ENCODE assay signal across 8 cellular contexts in genomic region chr19:10118960-10119359, GRCh38. TPM values are rescaled to one million over a fixed set of nuclear protein-coding genes. Genes with fewer than 3 reads are reported as not detected.
DNase-seq lines count a peak whose midpoint lies in the region; ATAC-seq and TF ChIP-seq lines count a peak whose summit lies in the region.

No MANE protein-coding gene starts in this region.

- DNase-seq in heart left ventricle (no peak), Right ventricle myocardium superior (no peak), adrenal gland (peak in 4 of 7 donors; percentile 35 to 72 (median 50)), lower lobe of right lung (no peak), NCI-H748 treated with DMSO at 0.1 percent for 48 hours (lab: John Stamatoyannopoulos, UW) (no peak)

- H3K4me1 ChIP-seq in heart left ventricle (peaks cover 0 to 25% (median 11%) of the 10 kb centered on the region in 12 donors), adrenal gland (replicated peaks in 1 of 2) (peaks cover 7 to 15% of the 10 kb centered on the region in 2 donors), lower lobe of right lung (peaks cover 21% of the 10 kb centered on the region), urinary bladder (ENCODE audit: insufficient read depth) (no peaks in the 10 kb centered on the region)

- TF ChIP-seq CTCF in heart left ventricle (IDR thresholded peaks at IDR 0.05) (no peak), adrenal gland (IDR thresholded peaks at IDR 0.05) (no peak), lower lobe of right lung (IDR thresholded peaks at IDR 0.05) (no peak)

- ATAC-seq in heart left ventricle, result no peak
- no peak for ATAC-seq in Right ventricle myocardium superior (ENCODE audit: poor library complexity)
- ATAC-seq in lower lobe of right lung, result no peak
- no peak for ATAC-seq in GM18511 (IDR thresholded peaks at IDR 0.05; ENCODE audit: unreplicated experiment)
- no peak for ATAC-seq in HG03354 (IDR thresholded peaks at IDR 0.05; ENCODE audit: poor library complexity, severe bottlenecking, unreplicated experiment)

- no peak for TF ChIP-seq POLR2A in heart left ventricle (IDR thresholded peaks at IDR 0.05)
- TF ChIP-seq POLR2A in adrenal gland (IDR thresholded peaks at IDR 0.05), result peak in 1 of 2 donors; percentile 34

- WGBS in heart left ventricle, 4 donors, result 33 to 50% (median 45%) methylated on average over 12 of the region's 12 CpGs
- 20 to 35% (median 30%) methylated on average over 8 to 12 of the region's 12 CpGs for WGBS in adrenal gland, 4 donors
- WGBS in urinary bladder, result 49% methylated on average over 12 of the region's 12 CpGs

- H3K27me3 ChIP-seq in heart left ventricle (no peaks in the 10 kb centered on the region), adrenal gland (no peaks in the 10 kb centered on the region), lower lobe of right lung (ENCODE audit: low read depth) (no peaks in the 10 kb centered on the region)

- H3K36me3 ChIP-seq in heart left ventricle, result peaks cover 0 to 52% (median 39%) of the 10 kb centered on the region in 9 donors
- peaks cover 0 to 46% of the 10 kb centered on the region in 2 donors for H3K36me3 ChIP-seq in adrenal gland (replicated peaks in 1 of 2)
- H3K36me3 ChIP-seq in lower lobe of right lung, result peaks cover 48% of the 10 kb centered on the region
- peaks cover 2% of the 10 kb centered on the region for H3K36me3 ChIP-seq in urinary bladder (ENCODE audit: insufficient read depth)

- H3K9me3 ChIP-seq in heart left ventricle (no peaks in the 10 kb centered on the region), adrenal gland (replicated peaks in 1 of 3) (no peaks in the 10 kb centered on the region), lower lobe of right lung (no peaks in the 10 kb centered on the region)

- H3K27ac ChIP-seq in heart left ventricle (peak overlapping the region in 8 of 12 donors; percentile 64 to 91 (median 82)), adrenal gland (peak overlapping the region in 4 of 5 donors; percentile 53 to 92 (median 66)), lower lobe of right lung (peak overlapping the region; percentile 75), urinary bladder (ENCODE audit: low read depth) (no peak overlapping the region)

- H3K4me3 ChIP-seq in heart left ventricle, result peak overlapping the region; percentile 64 to 98 (median 90)
- peak overlapping the region in 3 of 4 donors; percentile 83 to 88 (median 84) for H3K4me3 ChIP-seq in adrenal gland
- H3K4me3 ChIP-seq in lower lobe of right lung, result peak overlapping the region; percentile 98
- peak overlapping the region; percentile 89 for H3K4me3 ChIP-seq in urinary bladder (ENCODE audit: low read depth, low read length)

- intact Hi-C loops in heart left ventricle (cut with DNase I), result loop anchor here in 6 of 10 donors (1.0 to 10.0 kb wide), 5 partner anchors 13 to 266 kb away; partner anchors contain the start of genes MRPL4 (in 2 of the 6), OLFM2 (in 2 of the 6), PPAN (in 1 of the 6) and TYK2 (in 1 of the 6)
- intact Hi-C loops in Right ventricle myocardium superior (cut with DNase I), result no loop called here
- intact Hi-C loops in adrenal gland (cut with DNase I), result loop anchor here (10.0 kb wide), 2 partner anchors 126 to 184 kb away; partner anchors contain the start of gene OLFM2 (in 1 of the 2)
- intact Hi-C loops in lower lobe of right lung (cut with DNase I), result no loop called here

RNA-seq across cellular contexts. Expression of gene EIF3G, which starts 0.7 kb away (rescaled TPM):
- total RNA-seq in heart left ventricle (100 to 1,000 TPM; 148 to 302 (median 179) TPM), Right ventricle myocardium superior (153 TPM), adrenal gland (100 to 1,000 TPM; 177 to 341 (median 266) TPM), lower lobe of right lung (158 TPM), urinary bladder (132 TPM)
- polyA plus RNA-seq in heart left ventricle (100 to 1,000 TPM; 124 to 233 TPM), adrenal gland (100 to 1,000 TPM; 205 to 225 (median 206) TPM), urinary bladder (252 TPM)

RNA-seq across cellular contexts. Expression of gene P2RY11, which starts 7.5 kb away (rescaled TPM):
- 10 to 100 TPM in 1 of 9 donors, 1 to 10 TPM in 8; 3.1 to 11.7 (median 6.3) TPM for total RNA-seq in heart left ventricle
- polyA plus RNA-seq in heart left ventricle, result 1 to 10 TPM; 3.6 to 5.2 TPM
- 4.9 TPM for total RNA-seq in Right ventricle myocardium superior
- total RNA-seq in adrenal gland, result 10 to 100 TPM in 1 of 8 donors, 1 to 10 TPM in 7; 2.0 to 10.5 (median 6.5) TPM
- 10 to 100 TPM in 2 of 3 donors, under 1 TPM in 1; 0.77 to 21.5 (median 13.0) TPM for polyA plus RNA-seq in adrenal gland
- 15.6 TPM for total RNA-seq in lower lobe of right lung
- total RNA-seq in urinary bladder, result 1.8 TPM
- polyA plus RNA-seq in urinary bladder, result 9.8 TPM

RNA-seq across cellular contexts. Expression of gene PPAN, which starts 12.8 kb away (rescaled TPM):
- total RNA-seq in heart left ventricle, result 10 to 100 TPM; 16.3 to 24.9 (median 19.0) TPM
- polyA plus RNA-seq in heart left ventricle, result 10 to 100 TPM; 34.4 to 41.4 TPM
- 20.0 TPM for total RNA-seq in Right ventricle myocardium superior
- total RNA-seq in adrenal gland, result 10 to 100 TPM; 18.2 to 44.8 (median 28.8) TPM
- 10 to 100 TPM; 21.2 to 98.7 (median 68.0) TPM for polyA plus RNA-seq in adrenal gland
- total RNA-seq in lower lobe of right lung, result 30.8 TPM
- 10.9 TPM for total RNA-seq in urinary bladder
- 41.1 TPM for polyA plus RNA-seq in urinary bladder

RNA-seq across cellular contexts. Expression of gene ANGPTL6, which starts 16.5 kb away (rescaled TPM):
- under 1 TPM in 1 of 9 donors, not detected in 8; 0.43 TPM for total RNA-seq in heart left ventricle
- under 1 TPM in 1 of 2 donors, not detected in 1; 0.19 TPM for polyA plus RNA-seq in heart left ventricle
- not detected for total RNA-seq in Right ventricle myocardium superior
- total RNA-seq in adrenal gland, result 1 to 10 TPM in 3 of 8 donors, under 1 TPM in 5; 0.12 to 3.2 (median 0.48) TPM
- 1 to 10 TPM in 2 of 3 donors, under 1 TPM in 1; 0.16 to 1.9 (median 1.5) TPM for polyA plus RNA-seq in adrenal gland
- total RNA-seq in lower lobe of right lung, result 0.44 TPM
- 11.2 TPM for total RNA-seq in urinary bladder
- 8.4 TPM for polyA plus RNA-seq in urinary bladder

RNA-seq across cellular contexts. Expression of gene SHFL, which starts 32.8 kb away (rescaled TPM):
- total RNA-seq in heart left ventricle (10 to 100 TPM in 4 of 9 donors, 1 to 10 TPM in 5; 6.3 to 29.0 (median 8.7) TPM), Right ventricle myocardium superior (8.5 TPM), adrenal gland (10 to 100 TPM; 27.9 to 50.6 (median 42.3) TPM), lower lobe of right lung (43.4 TPM), urinary bladder (15.5 TPM)
- polyA plus RNA-seq in heart left ventricle (10 to 100 TPM in 1 of 2 donors, 1 to 10 TPM in 1; 7.7 to 13.0 TPM), adrenal gland (100 to 1,000 TPM in 1 of 3 donors, 10 to 100 TPM in 2; 18.6 to 116 (median 85.5) TPM), urinary bladder (43.4 TPM)

Comparison
In these comparisons a context has a peak if more than half of its experiments do, and no peak if none do; other contexts are left out.
1. intact Hi-C loops: an anchor here in heart left ventricle (1.0 to 10.0 kb wide) and adrenal gland (10.0 kb wide); none called in Right ventricle myocardium superior and lower lobe of right lung.
2. DNase-seq: peak in adrenal gland (4 of 7); none in heart left ventricle (0 of 5), Right ventricle myocardium superior (single experiment), lower lobe of right lung (single experiment) and NCI-H748 treated with DMSO at 0.1 percent for 48 hours (single experiment).
3. Peak in every context shown above with its lines, with median percentiles within 50 percentile points of each other: H3K4me3 ChIP-seq.